22 cellular contexts compared by ENCODE assay signal in genomic region chr2:105861198-105861597, GRCh38.
A peak's percentile ranks its signal among the peaks of the same experiment; 100 is the strongest.
DNase-seq lines count a peak whose midpoint lies in the region; ATAC-seq and TF ChIP-seq lines count a peak whose summit lies in the region.
"Had no signal": no experiment of that assay in that cellular context is flagged by ENCODE, and none has a peak within 500 bp of the region (broad histone marks: within the 10 kb centered on the region; RNA-seq: fewer than 3 reads in every experiment).

No MANE protein-coding gene starts in this region.

- ATAC-seq in GM23338: no peak
- peak; percentile 19 to 44 for ATAC-seq in naive thymus-derived CD8-positive, alpha-beta T cell
- ATAC-seq in HG03280 (IDR thresholded peaks at IDR 0.05; ENCODE audit: unreplicated experiment): no peak
- ATAC-seq: PC-3, right cardiac atrium, Right ventricle myocardium inferior had no signal

- no peak overlapping the region for H3K4me2 ChIP-seq in GM23338

- no peak for DNase-seq in activated CD4-positive, alpha-beta T cell treated with anti-CD3 and anti-CD28 coated beads, Interleukin-2, amount 10 ng/mL, durations not matched to agents 24 days and 14 days
- no peak for DNase-seq in activated CD4-positive, alpha-beta T cell treated with anti-CD3 and anti-CD28 coated beads for 48 hours
- DNase-seq in GM23338 (ENCODE audit: low spot score) (no peak), NCI-H2081 treated with DMSO at 0.1 percent for 48 hours (lab: John Stamatoyannopoulos, UW) (no peak), D341Med (ENCODE audit: low spot score) (no peak)
- DNase-seq in activated naive CD8-positive, alpha-beta T cell treated with anti-CD3 and anti-CD28 coated beads for 36 hours: no peak
- peak in 3 of 10 donors; percentile 22 to 32 (median 30) for DNase-seq in naive thymus-derived CD8-positive, alpha-beta T cell
- DNase-seq: activated B cell treated with CpG ODN at 0.5 μM for 24 hours; activated gamma-delta T cell treated with Interleukin-2 at 50 U/mL for 16 hours; anterior cingulate cortex; Caco-2; DMS79 treated with DMSO at 0.1 percent for 48 hours; KBM-7; kidney; NCI-H1417 treated with DMSO at 0.1 percent for 48 hours; PC-3; right cardiac atrium; stimulated activated CD4-positive, alpha-beta T cell treated with anti-CD3 and anti-CD28 coated beads, Interleukin-4, amount 100 ng/mL, for 1 hour; stimulated activated naive CD4-positive, alpha-beta T cell had no signal

- H3K27me3 Mint-ChIP-seq in activated CD4-positive, alpha-beta T cell treated with anti-CD3 and anti-CD28 coated beads, Interleukin-2, amount 10 ng/mL, durations not matched to agents 24 days and 14 days: no peaks in the 10 kb centered on the region
- peaks cover 4% of the 10 kb centered on the region for H3K27me3 Mint-ChIP-seq in GM23338 (ENCODE audit: insufficient read depth, low read depth, poor library complexity)
- no peaks in the 10 kb centered on the region for H3K27me3 Mint-ChIP-seq in activated naive CD8-positive, alpha-beta T cell treated with anti-CD3 and anti-CD28 coated beads for 36 hours
- no peaks in the 10 kb centered on the region for H3K27me3 Mint-ChIP-seq in naive thymus-derived CD8-positive, alpha-beta T cell
- H3K27me3 Mint-ChIP-seq: activated B cell treated with CpG ODN at 0.5 μM for 24 hours had no signal

- no peak overlapping the region for H3K4me3 ChIP-seq in GM23338

- peaks cover 4% of the 10 kb centered on the region for H4K20me1 ChIP-seq in GM23338 (replicated peaks; ENCODE audit: insufficient read depth)

- no peaks in the 10 kb centered on the region for H3F3A ChIP-seq in GM23338 (replicated peaks; ENCODE audit: low read depth)

- H3K27ac Mint-ChIP-seq in activated CD4-positive, alpha-beta T cell treated with anti-CD3 and anti-CD28 coated beads, Interleukin-2, amount 10 ng/mL, durations not matched to agents 24 days and 14 days: peak overlapping the region; percentile 60
- H3K27ac Mint-ChIP-seq in GM23338: peak overlapping the region; percentile 47; the same call in 1 of the 2 replicates
- H3K27ac Mint-ChIP-seq in activated naive CD8-positive, alpha-beta T cell treated with anti-CD3 and anti-CD28 coated beads for 36 hours: peak overlapping the region; percentile 84
- H3K27ac Mint-ChIP-seq in naive thymus-derived CD8-positive, alpha-beta T cell: peak overlapping the region; percentile 87 to 99 (median 96)

- H3K27me3 ChIP-seq in GM23338 (ENCODE audit: insufficient read depth): no peaks in the 10 kb centered on the region

- H3K9me2 ChIP-seq in GM23338 (ENCODE audit: insufficient read depth): no peaks in the 10 kb centered on the region

- TF ChIP-seq CTCF in GM23338 (conservative IDR thresholded peaks at IDR 0.05; ENCODE audit: low read depth in 2 of 2): no peak

- H3K4me1 Mint-ChIP-seq in activated CD4-positive, alpha-beta T cell treated with anti-CD3 and anti-CD28 coated beads, Interleukin-2, amount 10 ng/mL, durations not matched to agents 24 days and 14 days: peaks cover 76% of the 10 kb centered on the region
- peaks cover 57% of the 10 kb centered on the region for H3K4me1 Mint-ChIP-seq in GM23338
- H3K4me1 Mint-ChIP-seq in activated naive CD8-positive, alpha-beta T cell treated with anti-CD3 and anti-CD28 coated beads for 36 hours: peaks cover 96% of the 10 kb centered on the region
- H3K4me1 Mint-ChIP-seq in naive thymus-derived CD8-positive, alpha-beta T cell: peaks cover 56 to 98% (median 94%) of the 10 kb centered on the region in 4 donors

- H3K27ac ChIP-seq in GM23338 (ENCODE audit: low read depth): no peak overlapping the region
- H3K27ac ChIP-seq: parathyroid adenoma had no signal

- H3K4me1 ChIP-seq in GM23338 (ENCODE audit: insufficient read depth): peaks cover 14% of the 10 kb centered on the region
- H3K4me1 ChIP-seq: parathyroid adenoma had no signal

- no peaks in the 10 kb centered on the region for H3K9me3 Mint-ChIP-seq in activated CD4-positive, alpha-beta T cell treated with anti-CD3 and anti-CD28 coated beads, Interleukin-2, amount 10 ng/mL, durations not matched to agents 24 days and 14 days
- H3K9me3 Mint-ChIP-seq in GM23338: no peaks in the 10 kb centered on the region
- no peaks in the 10 kb centered on the region for H3K9me3 Mint-ChIP-seq in activated naive CD8-positive, alpha-beta T cell treated with anti-CD3 and anti-CD28 coated beads for 36 hours
- no peaks in the 10 kb centered on the region for H3K9me3 Mint-ChIP-seq in naive thymus-derived CD8-positive, alpha-beta T cell
- H3K9me3 Mint-ChIP-seq: activated B cell treated with CpG ODN at 0.5 μM for 24 hours had no signal

- peaks cover 54% of the 10 kb centered on the region for H3K79me2 ChIP-seq in GM23338 (replicated peaks; ENCODE audit: insufficient read depth)

- POLR2A ChIA-PET in naive thymus-derived CD8-positive, alpha-beta T cell (lab: Charles Lee): interaction anchor here (0.7 to 1.1 kb wide), 2 partner anchors 11 to 82 kb away, joined by 5 read pairs; no protein-coding TSS in a partner anchor

- H3K4me3 Mint-ChIP-seq in activated CD4-positive, alpha-beta T cell treated with anti-CD3 and anti-CD28 coated beads, Interleukin-2, amount 10 ng/mL, durations not matched to agents 24 days and 14 days: peak overlapping the region; percentile 19
- H3K4me3 Mint-ChIP-seq in GM23338: no peak overlapping the region
- H3K4me3 Mint-ChIP-seq in activated naive CD8-positive, alpha-beta T cell treated with anti-CD3 and anti-CD28 coated beads for 36 hours: peak overlapping the region; percentile 37
- H3K4me3 Mint-ChIP-seq in naive thymus-derived CD8-positive, alpha-beta T cell: peak overlapping the region; percentile 16 to 81 (median 68)
- H3K4me3 Mint-ChIP-seq: activated B cell treated with CpG ODN at 0.5 μM for 24 hours had no signal

- no peak overlapping the region for H2AFZ ChIP-seq in GM23338
- H2AFZ ChIP-seq: parathyroid adenoma had no signal

- intact Hi-C loops in activated CD4-positive, alpha-beta T cell treated with anti-CD3 and anti-CD28 coated beads, Interleukin-2, amount 10 ng/mL, durations not matched to agents 24 days and 14 days (cut with micrococcal nuclease): no loop called here

- peaks cover 37% of the 10 kb centered on the region for H3K36me3 Mint-ChIP-seq in activated CD4-positive, alpha-beta T cell treated with anti-CD3 and anti-CD28 coated beads, Interleukin-2, amount 10 ng/mL, durations not matched to agents 24 days and 14 days (ENCODE audit: low read depth)
- H3K36me3 Mint-ChIP-seq in GM23338 (ENCODE audit: low read depth): peaks cover 6% of the 10 kb centered on the region; the same call in 1 of the 3 replicates
- peaks cover 65% of the 10 kb centered on the region for H3K36me3 Mint-ChIP-seq in activated naive CD8-positive, alpha-beta T cell treated with anti-CD3 and anti-CD28 coated beads for 36 hours
- peaks cover 0 to 46% (median 2%) of the 10 kb centered on the region in 3 donors for H3K36me3 Mint-ChIP-seq in naive thymus-derived CD8-positive, alpha-beta T cell

- H3K36me3 ChIP-seq in GM23338 (ENCODE audit: insufficient read depth): no peaks in the 10 kb centered on the region

TF ChIP-seq in GM23338, 12 proteins besides CTCF, POLR2A, EP300 and RAD21 (continues in another document):
- TF ChIP-seq ZNF331 (CRISPR knock-in tag; IDR thresholded peaks at IDR 0.05; ENCODE audit: low read depth) (no peak), JUNB (IDR thresholded peaks at IDR 0.05; ENCODE audit: unreplicated experiment) (no peak), POLR2AphosphoS5 (IDR thresholded peaks at IDR 0.05; ENCODE audit: low read depth) (no peak), EZH2 (IDR thresholded peaks at IDR 0.05; ENCODE audit: low read depth, unreplicated experiment) (no peak)
- TF ChIP-seq, protein P1, sequence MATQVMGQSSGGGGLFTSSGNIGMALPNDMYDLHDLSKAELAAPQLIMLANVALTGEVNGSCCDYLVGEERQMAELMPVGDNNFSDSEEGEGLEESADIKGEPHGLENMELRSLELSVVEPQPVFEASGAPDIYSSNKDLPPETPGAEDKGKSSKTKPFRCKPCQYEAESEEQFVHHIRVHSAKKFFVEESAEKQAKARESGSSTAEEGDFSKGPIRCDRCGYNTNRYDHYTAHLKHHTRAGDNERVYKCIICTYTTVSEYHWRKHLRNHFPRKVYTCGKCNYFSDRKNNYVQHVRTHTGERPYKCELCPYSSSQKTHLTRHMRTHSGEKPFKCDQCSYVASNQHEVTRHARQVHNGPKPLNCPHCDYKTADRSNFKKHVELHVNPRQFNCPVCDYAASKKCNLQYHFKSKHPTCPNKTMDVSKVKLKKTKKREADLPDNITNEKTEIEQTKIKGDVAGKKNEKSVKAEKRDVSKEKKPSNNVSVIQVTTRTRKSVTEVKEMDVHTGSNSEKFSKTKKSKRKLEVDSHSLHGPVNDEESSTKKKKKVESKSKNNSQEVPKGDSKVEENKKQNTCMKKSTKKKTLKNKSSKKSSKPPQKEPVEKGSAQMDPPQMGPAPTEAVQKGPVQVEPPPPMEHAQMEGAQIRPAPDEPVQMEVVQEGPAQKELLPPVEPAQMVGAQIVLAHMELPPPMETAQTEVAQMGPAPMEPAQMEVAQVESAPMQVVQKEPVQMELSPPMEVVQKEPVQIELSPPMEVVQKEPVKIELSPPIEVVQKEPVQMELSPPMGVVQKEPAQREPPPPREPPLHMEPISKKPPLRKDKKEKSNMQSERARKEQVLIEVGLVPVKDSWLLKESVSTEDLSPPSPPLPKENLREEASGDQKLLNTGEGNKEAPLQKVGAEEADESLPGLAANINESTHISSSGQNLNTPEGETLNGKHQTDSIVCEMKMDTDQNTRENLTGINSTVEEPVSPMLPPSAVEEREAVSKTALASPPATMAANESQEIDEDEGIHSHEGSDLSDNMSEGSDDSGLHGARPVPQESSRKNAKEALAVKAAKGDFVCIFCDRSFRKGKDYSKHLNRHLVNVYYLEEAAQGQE (IDR thresholded peaks at IDR 0.05; ENCODE audit: unreplicated experiment): no peak

Comparison
In these comparisons a context has a peak if more than half of its experiments do, and no peak if none do; other contexts are left out.
1. ATAC-seq: peak in naive thymus-derived CD8-positive, alpha-beta T cell (2 of 2); none in GM23338 (single experiment) and HG03280 (single experiment).
2. Peak in every context shown above with its lines, with median percentiles within 50 percentile points of each other: H3K27ac Mint-ChIP-seq.